In genomic region chr1:156444407-156445001, GRCh38 we compare ENCODE assay signal across 9 cellular contexts. TPM values are rescaled to one million over a fixed set of nuclear protein-coding genes. Genes with fewer than 3 reads are reported as not detected.
A peak's percentile ranks its signal among the peaks of the same experiment; 100 is the strongest.
DNase-seq lines count a peak whose midpoint lies in the region; FAIRE-seq and TF ChIP-seq lines count a peak whose summit lies in the region.
"Had no signal": no experiment of that assay in that cellular context is flagged by ENCODE, and none has a peak within 500 bp of the region (broad histone marks: within the 10 kb centered on the region; RNA-seq: fewer than 3 reads in every experiment).

No MANE protein-coding gene starts in this region.

- CTCF ChIA-PET in PC-9 (lab: Charles Lee): interaction anchor here (0.7 to 2.0 kb wide), 5 partner anchors 10 to 344 kb away, joined by 5 to 74 read pairs (median 9); no protein-coding TSS in a partner anchor

- POLR2A ChIA-PET in PC-9 (lab: Charles Lee; ENCODE audit: unreplicated experiment): no interaction called here

- intact Hi-C loops in PC-9 (cut with micrococcal nuclease; ENCODE audit: unreplicated experiment): loop anchor here (1.0 to 5.0 kb wide), 4 partner anchors 59 to 352 kb away; no protein-coding TSS in a partner anchor
- intact Hi-C loops in esophagus muscularis mucosa (cut with DNase I): no loop called here

- no peak for TF ChIP-seq POLR2A in esophagus muscularis mucosa (IDR thresholded peaks at IDR 0.05; ENCODE audit: low read depth)

- H3K4me2 ChIP-seq in PC-9: no peak overlapping the region

- H3K4me3 ChIP-seq in GM12864 (ENCODE audit: low read depth, low read length): no peak overlapping the region
- H3K4me3 ChIP-seq in PC-9: no peak overlapping the region
- no peak overlapping the region for H3K4me3 ChIP-seq in small intestine (ENCODE audit: low read depth in 1 of 2, low read length in 2 of 2)
- no peak overlapping the region for H3K4me3 ChIP-seq in esophagus muscularis mucosa

- no peak for FAIRE-seq in small intestine (lab: Jason Lieb, UNC)
- FAIRE-seq: endometrium had no signal

- H3K36me3 ChIP-seq in PC-9 (ENCODE audit: low read depth) (no peaks in the 10 kb centered on the region), small intestine (ENCODE audit: control insufficient read depth in 2 of 2, insufficient read depth in 2 of 2, low read length in 2 of 2) (no peaks in the 10 kb centered on the region), esophagus muscularis mucosa (no peaks in the 10 kb centered on the region)

- no peak for TF ChIP-seq EP300 in esophagus muscularis mucosa (IDR thresholded peaks at IDR 0.05)

- DNase-seq in Ammon's horn (ENCODE audit: low spot score): peak; percentile 72
- no peak for DNase-seq in GM12864 (ENCODE audit: low read depth)
- peak; percentile 39 to 41 for DNase-seq in PC-9
- DNase-seq in dermis blood vessel endothelial cell: peak; percentile 64
- peak; percentile 47 for DNase-seq in stimulated activated CD4-positive, alpha-beta T cell treated with anti-CD3 and anti-CD28 coated beads, Interleukin-4, amount 100 ng/mL, for 24 hours
- no peak for DNase-seq in small intestine
- no peak for DNase-seq in esophagus muscularis mucosa (ENCODE audit: extremely low spot score)
- DNase-seq in NK-92 (lab: John Stamatoyannopoulos, UW; ENCODE audit: unreplicated experiment): no peak

- peaks cover 21% of the 10 kb centered on the region for H3K27me3 ChIP-seq in PC-9 (ENCODE audit: insufficient read depth, low read depth)
- peaks cover 0 to 24% of the 10 kb centered on the region in 2 donors for H3K27me3 ChIP-seq in small intestine (ENCODE audit: control insufficient read depth in 2 of 2, insufficient read depth in 2 of 2, low read length in 2 of 2)
- H3K27me3 ChIP-seq in esophagus muscularis mucosa: peaks cover 0 to 60% (median 19%) of the 10 kb centered on the region in 4 donors

- no peaks in the 10 kb centered on the region for H3K9me3 ChIP-seq in PC-9 (ENCODE audit: insufficient read depth, low read depth)
- H3K9me3 ChIP-seq in small intestine (ENCODE audit: control insufficient read depth, low read depth): no peaks in the 10 kb centered on the region
- H3K9me3 ChIP-seq in esophagus muscularis mucosa: no peaks in the 10 kb centered on the region

- H3K9me2 ChIP-seq in PC-9 (ENCODE audit: insufficient read depth): no peaks in the 10 kb centered on the region

- peak; percentile 56 for TF ChIP-seq CTCF in GM12864 (IDR thresholded peaks at IDR 0.05; ENCODE audit: low read depth, low read length, missing control alignments)
- peak; percentile 84 for TF ChIP-seq CTCF in PC-9 (conservative IDR thresholded peaks at IDR 0.05)
- no peak for TF ChIP-seq CTCF in esophagus muscularis mucosa (IDR thresholded peaks at IDR 0.05)

- H3F3A ChIP-seq in PC-9 (ENCODE audit: insufficient read depth, low read depth): peaks cover 10% of the 10 kb centered on the region; the same call in 1 of the 2 replicates

- no peak overlapping the region for H2AFZ ChIP-seq in PC-9

- H3K4me1 ChIP-seq in PC-9 (replicated peaks; ENCODE audit: insufficient read depth) (no peaks in the 10 kb centered on the region), small intestine (ENCODE audit: control insufficient read depth in 2 of 2, insufficient read depth in 1 of 2, low read depth in 1 of 2, low read length in 1 of 2) (no peaks in the 10 kb centered on the region), esophagus muscularis mucosa (peaks cover 5 to 7% (median 6%) of the 10 kb centered on the region in 4 donors)

- H3K27ac ChIP-seq in PC-9 (no peak overlapping the region), small intestine (ENCODE audit: low read depth in 1 of 2, low read length in 1 of 2) (no peak overlapping the region), esophagus muscularis mucosa (replicated peaks in 1 of 4) (no peak overlapping the region)

- no peaks in the 10 kb centered on the region for H4K20me1 ChIP-seq in PC-9 (ENCODE audit: insufficient read depth)

- WGBS in small intestine, 3 donors: 0 to 5% (median 3%) methylated on average over 1 of the region's 1 CpG
- 42% methylated on average over 1 of the region's 1 CpG for WGBS in esophagus muscularis mucosa

- BruUV-seq in PC-9 (replicated peaks; lab: Mats Ljungman, UMichigan): no TSS peak

- no peaks in the 10 kb centered on the region for H3K79me2 ChIP-seq in PC-9 (ENCODE audit: low read depth)

RNA-seq across cellular contexts. Expression of gene MEF2D, which starts 56.1 kb away (rescaled TPM):
- total RNA-seq in PC-9 (2021) (25.5 and 33.5 TPM in 2 replicates), dermis blood vessel endothelial cell (10.7 and 11.6 TPM in 2 replicates), esophagus muscularis mucosa (100 to 1,000 TPM in 3 of 4 donors, 10 to 100 TPM in 1; 78.0 to 138 (median 115) TPM)
- 10 to 100 TPM in 1 of 3 donors, 1 to 10 TPM in 2; 5.8 to 16.8 (median 9.2) TPM for polyA plus RNA-seq in small intestine

Comparison
In these comparisons a context has a peak if more than half of its experiments do, and no peak if none do; other contexts are left out.
1. DNase-seq: peak in Ammon's horn (single experiment), PC-9 (2 of 2), dermis blood vessel endothelial cell (single experiment) and stimulated activated CD4-positive, alpha-beta T cell treated with anti-CD3 and anti-CD28 coated beads, Interleukin-4, amount 100 ng/mL, for 24 hours (single experiment); none in GM12864 (single experiment), small intestine (single experiment), esophagus muscularis mucosa (single experiment) and NK-92 (single experiment).
2. CTCF ChIP-seq: peak in GM12864 (single experiment) and PC-9 (single experiment); none in esophagus muscularis mucosa (0 of 3).